ENCODE assay signal across 19 cellular contexts in the genomic region with DNA sequence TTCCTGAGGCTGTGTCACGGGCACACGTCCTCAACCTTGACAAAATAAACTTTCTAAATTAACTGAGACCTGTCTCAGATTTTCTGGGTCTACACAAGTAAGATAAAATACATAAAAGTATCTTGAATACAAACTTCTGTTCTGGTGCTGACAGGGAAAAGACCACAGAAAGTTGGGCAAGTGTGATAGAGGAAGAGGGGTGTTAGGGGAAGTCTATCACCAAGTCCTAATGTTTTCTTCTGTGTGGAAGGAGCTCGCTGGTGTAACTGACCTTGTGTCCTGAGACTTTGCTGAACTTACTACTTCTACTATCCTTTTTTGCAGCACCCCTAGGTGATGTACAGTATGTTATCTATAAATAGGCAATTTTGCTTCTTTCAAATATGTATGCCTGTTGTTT.
A peak's percentile ranks its signal among the peaks of the same experiment; 100 is the strongest.
DNase-seq lines count a peak whose midpoint lies in the region; ATAC-seq and TF ChIP-seq lines count a peak whose summit lies in the region.
"Had no signal": no experiment of that assay in that cellular context is flagged by ENCODE, and none has a peak within 500 bp of the region (broad histone marks: within the 10 kb centered on the region; RNA-seq: fewer than 3 reads in every experiment).

No MANE protein-coding gene starts in this region.

- no peaks in the 10 kb centered on the region for H3K4me1 ChIP-seq in prostate gland (replicated peaks)

- intact Hi-C loops in CD14-positive monocyte (cut with micrococcal nuclease) (no loop called here), dorsolateral prefrontal cortex (cut with DNase I) (no loop called here), prostate gland (cut with DNase I) (no loop called here)
- intact Hi-C loops in activated CD4-positive, alpha-beta memory T cell treated with anti-CD3 and anti-CD28 coated beads for 36 hours (cut with micrococcal nuclease): no loop called here

- no peaks in the 10 kb centered on the region for H3K36me3 ChIP-seq in prostate gland
- H3K36me3 ChIP-seq: Peyer's patch had no signal

- H3K27me3 Mint-ChIP-seq in CD14-positive monocyte (ENCODE audit: low read depth in 3 of 3): peaks cover 0 to 3% (median 2%) of the 10 kb centered on the region in 3 donors
- no peaks in the 10 kb centered on the region for H3K27me3 Mint-ChIP-seq in activated CD4-positive, alpha-beta memory T cell treated with anti-CD3 and anti-CD28 coated beads for 36 hours

- no peak for DNase-seq in CD14-positive monocyte (ENCODE audit: low spot score)
- peak; percentile 49 to 62 for DNase-seq in Kasumi-1 (lab: John Stamatoyannopoulos, UW)
- DNase-seq in NOMO-1 treated with dmso at 0.1 percent for 144 hours (lab: John Stamatoyannopoulos, UW; ENCODE audit: unreplicated experiment): peak; percentile 64
- DNase-seq in activated CD4-positive, alpha-beta memory T cell treated with anti-CD3 and anti-CD28 coated beads for 36 hours: no peak
- no peak for DNase-seq in dorsolateral prefrontal cortex
- DNase-seq in prostate gland (ENCODE audit: low spot score): no peak
- DNase-seq: Calu3; CD8-positive, alpha-beta T cell; EL; NCI-H1105; NCI-H2081; NCI-H510A; NCI-H82; Peyer's patch had no signal

- no peak overlapping the region for H3K4me3 Mint-ChIP-seq in CD14-positive monocyte
- H3K4me3 Mint-ChIP-seq in activated CD4-positive, alpha-beta memory T cell treated with anti-CD3 and anti-CD28 coated beads for 36 hours: no peak overlapping the region
- H3K4me3 Mint-ChIP-seq: CD8-positive, alpha-beta T cell had no signal

- H3K36me3 Mint-ChIP-seq in CD14-positive monocyte: peaks cover 0 to 3% of the 10 kb centered on the region in 2 donors
- peaks cover 8% of the 10 kb centered on the region for H3K36me3 Mint-ChIP-seq in activated CD4-positive, alpha-beta memory T cell treated with anti-CD3 and anti-CD28 coated beads for 36 hours

- 83% methylated on average over 3 of the region's 3 CpGs for WGBS in prostate gland

- no peak for ATAC-seq in HG02798 (IDR thresholded peaks at IDR 0.05; ENCODE audit: poor library complexity, unreplicated experiment)
- ATAC-seq: CD8-positive, alpha-beta T cell; HepG2 had no signal

- peak overlapping the region in 5 of 7 donors; percentile 6 to 48 (median 42) for H3K27ac Mint-ChIP-seq in CD14-positive monocyte
- no peak overlapping the region for H3K27ac Mint-ChIP-seq in activated CD4-positive, alpha-beta memory T cell treated with anti-CD3 and anti-CD28 coated beads for 36 hours
- H3K27ac Mint-ChIP-seq: CD8-positive, alpha-beta T cell had no signal

- CTCF ChIA-PET in activated CD4-positive, alpha-beta memory T cell treated with anti-CD3 and anti-CD28 coated beads for 36 hours (lab: Charles Lee): no interaction called here

- TF ChIP-seq CTCF in CD14-positive monocyte (IDR thresholded peaks at IDR 0.05): no peak
- TF ChIP-seq CTCF in VCaP (conservative IDR thresholded peaks at IDR 0.05): no peak
- TF ChIP-seq CTCF in dorsolateral prefrontal cortex (IDR thresholded peaks at IDR 0.05 in 54 of 56, conservative IDR thresholded peaks at IDR 0.05 in 2 of 56; ENCODE audit: low read depth in 1 of 56, partially characterized antibody in 56 of 56): no peak
- TF ChIP-seq CTCF in prostate gland (IDR thresholded peaks at IDR 0.05): no peak

- H3K9me3 ChIP-seq in prostate gland: no peaks in the 10 kb centered on the region
- H3K9me3 ChIP-seq: Peyer's patch had no signal

- peaks cover 0 to 3% (median 0%) of the 10 kb centered on the region in 7 donors for H3K9me3 Mint-ChIP-seq in CD14-positive monocyte
- H3K9me3 Mint-ChIP-seq in activated CD4-positive, alpha-beta memory T cell treated with anti-CD3 and anti-CD28 coated beads for 36 hours: no peaks in the 10 kb centered on the region
- H3K9me3 Mint-ChIP-seq: CD8-positive, alpha-beta T cell had no signal

- POLR2A ChIA-PET in activated CD4-positive, alpha-beta memory T cell treated with anti-CD3 and anti-CD28 coated beads for 36 hours (lab: Charles Lee): no interaction called here

- no peak for TF ChIP-seq POLR2A in prostate gland (IDR thresholded peaks at IDR 0.05)

- H3K27me3 ChIP-seq in dorsolateral prefrontal cortex: no peaks in the 10 kb centered on the region
- no peaks in the 10 kb centered on the region for H3K27me3 ChIP-seq in prostate gland (replicated peaks; ENCODE audit: insufficient read depth)
- H3K27me3 ChIP-seq: Peyer's patch had no signal

- H3K4me3 ChIP-seq in dorsolateral prefrontal cortex (no peak overlapping the region), prostate gland (no peak overlapping the region)
- H3K4me3 ChIP-seq: Peyer's patch, SK-N-MC had no signal

- H3K27ac ChIP-seq in VCaP (peak overlapping the region; percentile 22; the same call in 1 of the 2 replicates), dorsolateral prefrontal cortex (no peak overlapping the region), prostate gland (no peak overlapping the region)
- H3K27ac ChIP-seq: KMS-11, Peyer's patch, SK-N-MC had no signal

- H3K4me1 Mint-ChIP-seq in CD14-positive monocyte: peaks cover 41% of the 10 kb centered on the region
- H3K4me1 Mint-ChIP-seq in activated CD4-positive, alpha-beta memory T cell treated with anti-CD3 and anti-CD28 coated beads for 36 hours (ENCODE audit: low read depth): no peaks in the 10 kb centered on the region

Comparison
In these comparisons a context has a peak if more than half of its experiments do, and no peak if none do; other contexts are left out.
1. DNase-seq: peak in Kasumi-1 (2 of 2) and NOMO-1 treated with dmso at 0.1 percent for 144 hours (single experiment); none in CD14-positive monocyte (single experiment), activated CD4-positive, alpha-beta memory T cell treated with anti-CD3 and anti-CD28 coated beads for 36 hours (single experiment), dorsolateral prefrontal cortex (0 of 10) and prostate gland (single experiment).